In genomic region chr10:88508054-88508453, GRCh38 we compare ENCODE assay signal across 1 cellular context.
TF ChIP-seq lines count a peak whose summit lies in the region.

No MANE protein-coding gene starts in this region.

TF ChIP-seq in GM12878, 131 proteins besides CTCF, POLR2A, EP300 and RAD21 (continued from another document):
- TF ChIP-seq, protein P1, sequence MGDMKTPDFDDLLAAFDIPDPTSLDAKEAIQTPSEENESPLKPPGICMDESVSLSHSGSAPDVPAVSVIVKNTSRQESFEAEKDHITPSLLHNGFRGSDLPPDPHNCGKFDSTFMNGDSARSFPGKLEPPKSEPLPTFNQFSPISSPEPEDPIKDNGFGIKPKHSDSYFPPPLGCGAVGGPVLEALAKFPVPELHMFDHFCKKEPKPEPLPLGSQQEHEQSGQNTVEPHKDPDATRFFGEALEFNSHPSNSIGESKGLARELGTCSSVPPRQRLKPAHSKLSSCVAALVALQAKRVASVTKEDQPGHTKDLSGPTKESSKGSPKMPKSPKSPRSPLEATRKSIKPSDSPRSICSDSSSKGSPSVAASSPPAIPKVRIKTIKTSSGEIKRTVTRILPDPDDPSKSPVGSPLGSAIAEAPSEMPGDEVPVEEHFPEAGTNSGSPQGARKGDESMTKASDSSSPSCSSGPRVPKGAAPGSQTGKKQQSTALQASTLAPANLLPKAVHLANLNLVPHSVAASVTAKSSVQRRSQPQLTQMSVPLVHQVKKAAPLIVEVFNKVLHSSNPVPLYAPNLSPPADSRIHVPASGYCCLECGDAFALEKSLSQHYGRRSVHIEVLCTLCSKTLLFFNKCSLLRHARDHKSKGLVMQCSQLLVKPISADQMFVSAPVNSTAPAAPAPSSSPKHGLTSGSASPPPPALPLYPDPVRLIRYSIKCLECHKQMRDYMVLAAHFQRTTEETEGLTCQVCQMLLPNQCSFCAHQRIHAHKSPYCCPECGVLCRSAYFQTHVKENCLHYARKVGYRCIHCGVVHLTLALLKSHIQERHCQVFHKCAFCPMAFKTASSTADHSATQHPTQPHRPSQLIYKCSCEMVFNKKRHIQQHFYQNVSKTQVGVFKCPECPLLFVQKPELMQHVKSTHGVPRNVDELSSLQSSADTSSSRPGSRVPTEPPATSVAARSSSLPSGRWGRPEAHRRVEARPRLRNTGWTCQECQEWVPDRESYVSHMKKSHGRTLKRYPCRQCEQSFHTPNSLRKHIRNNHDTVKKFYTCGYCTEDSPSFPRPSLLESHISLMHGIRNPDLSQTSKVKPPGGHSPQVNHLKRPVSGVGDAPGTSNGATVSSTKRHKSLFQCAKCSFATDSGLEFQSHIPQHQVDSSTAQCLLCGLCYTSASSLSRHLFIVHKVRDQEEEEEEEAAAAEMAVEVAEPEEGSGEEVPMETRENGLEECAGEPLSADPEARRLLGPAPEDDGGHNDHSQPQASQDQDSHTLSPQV (IDR thresholded peaks at IDR 0.05): no peak
- TF ChIP-seq GATAD2B (conservative IDR thresholded peaks at IDR 0.05; ENCODE audit: low read depth) (no peak), ZSCAN29 (IDR thresholded peaks at IDR 0.05) (no peak), ESRRA (IDR thresholded peaks at IDR 0.05; ENCODE audit: low read length) (no peak), SREBF1 (IDR thresholded peaks at IDR 0.05; ENCODE audit: low read length) (no peak), BCL3 (IDR thresholded peaks at IDR 0.05; ENCODE audit: borderline replicate concordance, insufficient read depth, low read depth, low read length, poor library complexity, severe bottlenecking) (no peak), KAT2A (conservative IDR thresholded peaks at IDR 0.05; ENCODE audit: control insufficient read depth, low read depth, low read length) (no peak), HCFC1 (IDR thresholded peaks at IDR 0.05; ENCODE audit: low read length) (no peak)
